ENCODE assay signal across 15 cellular contexts in the genomic region with DNA sequence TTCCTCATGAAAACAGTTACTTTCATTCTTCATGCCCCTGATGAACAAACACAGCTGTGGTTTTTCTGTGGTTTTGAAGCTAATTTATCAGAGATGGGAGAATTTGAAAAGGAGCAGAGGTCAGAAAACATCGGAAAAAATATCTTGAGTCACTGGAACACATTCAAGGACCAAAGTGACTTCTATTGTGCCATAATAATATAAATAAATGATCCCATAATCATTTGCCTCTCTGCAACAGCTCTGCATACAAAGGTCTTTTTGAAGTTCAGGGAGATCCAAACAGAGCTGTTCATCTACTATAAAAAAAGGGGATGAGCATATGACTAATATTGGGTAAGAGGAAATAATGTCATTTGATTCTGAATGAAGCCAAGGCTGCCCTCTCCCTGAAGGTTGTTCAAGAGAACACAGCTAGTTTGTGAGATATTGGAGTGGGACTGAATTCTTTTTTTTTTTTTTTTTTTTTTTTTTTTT.
DNase-seq lines count a peak whose midpoint lies in the region; ATAC-seq and TF ChIP-seq lines count a peak whose summit lies in the region.
"Had no signal": no experiment of that assay in that cellular context is flagged by ENCODE, and none has a peak within 500 bp of the region (broad histone marks: within the 10 kb centered on the region; RNA-seq: fewer than 3 reads in every experiment).

No MANE protein-coding gene starts in this region.

- no peaks in the 10 kb centered on the region for H3K36me3 ChIP-seq in left ventricle myocardium inferior
- no peaks in the 10 kb centered on the region for H3K36me3 ChIP-seq in adipocyte (ENCODE audit: control insufficient read depth, insufficient read depth, low read length, severe bottlenecking)
- no peaks in the 10 kb centered on the region for H3K36me3 ChIP-seq in aorta (ENCODE audit: control insufficient read depth in 1 of 2, insufficient read depth in 2 of 2, low read length in 1 of 2)
- H3K36me3 ChIP-seq: sigmoid colon had no signal

- no peaks in the 10 kb centered on the region for H3K27me3 ChIP-seq in right cardiac atrium (ENCODE audit: control insufficient read depth, insufficient read depth)
- no peaks in the 10 kb centered on the region for H3K27me3 ChIP-seq in left ventricle myocardium inferior (ENCODE audit: low read depth)
- no peaks in the 10 kb centered on the region for H3K27me3 ChIP-seq in adipocyte (replicated peaks; ENCODE audit: control insufficient read depth, insufficient read depth, low read length)
- H3K27me3 ChIP-seq in aorta (ENCODE audit: control insufficient read depth in 1 of 2, insufficient read depth in 2 of 2, low read length in 1 of 2): no peaks in the 10 kb centered on the region
- H3K27me3 ChIP-seq: sigmoid colon had no signal

- H3K4me3 Mint-ChIP-seq in activated T-helper 2 cell treated with anti-CD3 and anti-CD28 coated beads, Interferon-gamma antibody, Interleukin-2, Interleukin-4, amounts not matched to agents 10 μg/mL and 5 μg/mL and 100 μg/mL, durations not matched to agents 14 hours and 24 hours and 36 hours (ENCODE audit: low read depth): no peak overlapping the region
- H3K4me3 Mint-ChIP-seq: B cell; stimulated activated naive B cell treated with anti-CD40 and anti-IgM and Interleukin-4, amounts not matched to agents 10 μg/mL and 1 μg/mL and 100 μg/mL, for 72 hours; T-helper 1 cell treated with Interleukin-12 subunit alpha and Interleukin-12 subunit beta and Interleukin-4 antibody, amounts not matched to agents 30 μg/mL and 1 μg/mL, for 36 hours had no signal

- no peak for TF ChIP-seq CTCF in left ventricle myocardium inferior (IDR thresholded peaks at IDR 0.05; ENCODE audit: borderline replicate concordance)

- 17% methylated on average over 1 of the region's 1 CpG for WGBS in right cardiac atrium
- WGBS in aorta, 2 donors: 0 to 1% methylated on average over 1 of the region's 1 CpG

- no peaks in the 10 kb centered on the region for H3K4me1 ChIP-seq in right cardiac atrium (ENCODE audit: control insufficient read depth, insufficient read depth, low read length)
- no peaks in the 10 kb centered on the region for H3K4me1 ChIP-seq in left ventricle myocardium inferior
- H3K4me1 ChIP-seq in adipocyte (ENCODE audit: control insufficient read depth, insufficient read depth, low read length): peaks cover 20% of the 10 kb centered on the region
- no peaks in the 10 kb centered on the region for H3K4me1 ChIP-seq in aorta (ENCODE audit: control insufficient read depth in 1 of 2, insufficient read depth in 2 of 2, low read length in 2 of 2)
- H3K4me1 ChIP-seq: sigmoid colon had no signal

- H3K4me1 Mint-ChIP-seq in activated T-helper 2 cell treated with anti-CD3 and anti-CD28 coated beads, Interferon-gamma antibody, Interleukin-2, Interleukin-4, amounts not matched to agents 10 μg/mL and 5 μg/mL and 100 μg/mL, durations not matched to agents 14 hours and 24 hours and 36 hours (ENCODE audit: low read depth): peaks cover 2% of the 10 kb centered on the region
- H3K4me1 Mint-ChIP-seq: B cell; stimulated activated naive B cell treated with anti-CD40 and anti-IgM and Interleukin-4, amounts not matched to agents 10 μg/mL and 1 μg/mL and 100 μg/mL, for 72 hours had no signal

- H3K27ac ChIP-seq in right cardiac atrium (ENCODE audit: low read length): no peak overlapping the region
- H3K27ac ChIP-seq in left ventricle myocardium inferior (replicated peaks): no peak overlapping the region
- no peak overlapping the region for H3K27ac ChIP-seq in aorta (ENCODE audit: low read depth in 1 of 2, low read length in 2 of 2)

- ATAC-seq in right cardiac atrium (peak; percentile 32 to 41), aorta (ENCODE audit: low FRiP score) (no peak)
- ATAC-seq: left colon; stimulated activated naive B cell treated with anti-CD40 and anti-IgM and Interleukin-4, amounts not matched to agents 10 μg/mL and 1 μg/mL and 100 μg/mL, for 72 hours had no signal

- peak overlapping the region; percentile 35 for H3K9ac ChIP-seq in adipocyte (ENCODE audit: low read length)

- no peaks in the 10 kb centered on the region for H3K9me3 Mint-ChIP-seq in activated T-helper 2 cell treated with anti-CD3 and anti-CD28 coated beads, Interferon-gamma antibody, Interleukin-2, Interleukin-4, amounts not matched to agents 10 μg/mL and 5 μg/mL and 100 μg/mL, durations not matched to agents 14 hours and 24 hours and 36 hours
- H3K9me3 Mint-ChIP-seq: stimulated activated naive B cell treated with anti-CD40 and anti-IgM and Interleukin-4, amounts not matched to agents 10 μg/mL and 1 μg/mL and 100 μg/mL, for 72 hours; T-helper 1 cell treated with Interleukin-12 subunit alpha and Interleukin-12 subunit beta and Interleukin-4 antibody, amounts not matched to agents 30 μg/mL and 1 μg/mL, for 36 hours had no signal

- peaks cover 8% of the 10 kb centered on the region for H3K27me3 Mint-ChIP-seq in activated T-helper 2 cell treated with anti-CD3 and anti-CD28 coated beads, Interferon-gamma antibody, Interleukin-2, Interleukin-4, amounts not matched to agents 10 μg/mL and 5 μg/mL and 100 μg/mL, durations not matched to agents 14 hours and 24 hours and 36 hours (ENCODE audit: low read depth)
- H3K27me3 Mint-ChIP-seq: stimulated activated naive B cell treated with anti-CD40 and anti-IgM and Interleukin-4, amounts not matched to agents 10 μg/mL and 1 μg/mL and 100 μg/mL, for 72 hours had no signal

- H3K36me3 Mint-ChIP-seq in activated T-helper 2 cell treated with anti-CD3 and anti-CD28 coated beads, Interferon-gamma antibody, Interleukin-2, Interleukin-4, amounts not matched to agents 10 μg/mL and 5 μg/mL and 100 μg/mL, durations not matched to agents 14 hours and 24 hours and 36 hours (ENCODE audit: low read depth): no peaks in the 10 kb centered on the region
- H3K36me3 Mint-ChIP-seq: stimulated activated naive B cell treated with anti-CD40 and anti-IgM and Interleukin-4, amounts not matched to agents 10 μg/mL and 1 μg/mL and 100 μg/mL, for 72 hours had no signal

- intact Hi-C loops in right cardiac atrium (cut with DNase I): no loop called here
- intact Hi-C loops in left ventricle myocardium inferior (cut with micrococcal nuclease): no loop called here
- intact Hi-C loops in aorta (cut with DNase I): loop anchor here in 1 of 2 donors (10.0 kb wide), 1 partner anchor 139 kb away; no protein-coding TSS in a partner anchor
- intact Hi-C loops in activated T-helper 2 cell treated with anti-CD3 and anti-CD28 coated beads, Interferon-gamma antibody, Interleukin-2, Interleukin-4, amounts not matched to agents 10 μg/mL and 5 μg/mL and 100 μg/mL, durations not matched to agents 14 hours and 24 hours and 36 hours (cut with micrococcal nuclease): loop anchor here (10.0 kb wide), 3 partner anchors 139 to 1681 kb away; no protein-coding TSS in a partner anchor

- no peak overlapping the region for H3K4me3 ChIP-seq in right cardiac atrium (ENCODE audit: low read length)
- H3K4me3 ChIP-seq in left ventricle myocardium inferior: no peak overlapping the region
- H3K4me3 ChIP-seq in adipocyte (ENCODE audit: low read length): peak overlapping the region; percentile 59
- H3K4me3 ChIP-seq in aorta (ENCODE audit: low read length in 2 of 2): no peak overlapping the region
- H3K4me3 ChIP-seq: sigmoid colon had no signal

- H3K9me3 ChIP-seq in right cardiac atrium (ENCODE audit: control insufficient read depth, low read length) (no peaks in the 10 kb centered on the region), left ventricle myocardium inferior (replicated peaks) (no peaks in the 10 kb centered on the region), adipocyte (ENCODE audit: control insufficient read depth, low read length) (no peaks in the 10 kb centered on the region), aorta (ENCODE audit: control insufficient read depth, low read length) (no peaks in the 10 kb centered on the region)
- H3K9me3 ChIP-seq: sigmoid colon had no signal

- DNase-seq in right cardiac atrium (no peak), left ventricle myocardium inferior (no peak), adipocyte (ENCODE audit: low read depth) (peak; percentile 70), glomerular visceral epithelial cell (ENCODE audit: extremely low spot score) (peak; percentile 71), aorta (no peak), NCI-H128 (lab: John Stamatoyannopoulos, UW; ENCODE audit: unreplicated experiment) (no peak), activated gamma-delta T cell treated with Interleukin-2 at 50 U/mL for 16 hours (no peak)
- DNase-seq in activated T-helper 2 cell treated with anti-CD3 and anti-CD28 coated beads, Interferon-gamma antibody, Interleukin-2, Interleukin-4, amounts not matched to agents 10 μg/mL and 5 μg/mL and 100 μg/mL, durations not matched to agents 14 hours and 24 hours and 36 hours (ENCODE audit: low spot score): no peak
- DNase-seq: activated T-cell treated with anti-CD3 and anti-CD28 coated beads, Interleukin-2, amount 50 U/mL, for 1 hour; effector memory CD4-positive, alpha-beta T cell; left colon; sigmoid colon; stimulated activated naive B cell treated with anti-CD40 and anti-IgM and Interleukin-4, amounts not matched to agents 10 μg/mL and 1 μg/mL and 100 μg/mL, for 72 hours had no signal

- H3K27ac Mint-ChIP-seq in activated T-helper 2 cell treated with anti-CD3 and anti-CD28 coated beads, Interferon-gamma antibody, Interleukin-2, Interleukin-4, amounts not matched to agents 10 μg/mL and 5 μg/mL and 100 μg/mL, durations not matched to agents 14 hours and 24 hours and 36 hours: no peak overlapping the region
- H3K27ac Mint-ChIP-seq: B cell; stimulated activated naive B cell treated with anti-CD40 and anti-IgM and Interleukin-4, amounts not matched to agents 10 μg/mL and 1 μg/mL and 100 μg/mL, for 72 hours; T-helper 1 cell treated with Interleukin-12 subunit alpha and Interleukin-12 subunit beta and Interleukin-4 antibody, amounts not matched to agents 30 μg/mL and 1 μg/mL, for 36 hours had no signal

Comparison
In these comparisons a context has a peak if more than half of its experiments do, and no peak if none do; other contexts are left out.
1. DNase-seq: peak in adipocyte (single experiment) and glomerular visceral epithelial cell (single experiment); none in right cardiac atrium (0 of 3), left ventricle myocardium inferior (single experiment), aorta (0 of 2), activated T-helper 2 cell treated with anti-CD3 and anti-CD28 coated beads, Interferon-gamma antibody, Interleukin-2, Interleukin-4, amounts not matched to agents 10 μg/mL and 5 μg/mL and 100 μg/mL, durations not matched to agents 14 hours and 24 hours and 36 hours (single experiment), NCI-H128 (single experiment) and activated gamma-delta T cell treated with Interleukin-2 at 50 U/mL for 16 hours (single experiment).